In the genomic region with DNA sequence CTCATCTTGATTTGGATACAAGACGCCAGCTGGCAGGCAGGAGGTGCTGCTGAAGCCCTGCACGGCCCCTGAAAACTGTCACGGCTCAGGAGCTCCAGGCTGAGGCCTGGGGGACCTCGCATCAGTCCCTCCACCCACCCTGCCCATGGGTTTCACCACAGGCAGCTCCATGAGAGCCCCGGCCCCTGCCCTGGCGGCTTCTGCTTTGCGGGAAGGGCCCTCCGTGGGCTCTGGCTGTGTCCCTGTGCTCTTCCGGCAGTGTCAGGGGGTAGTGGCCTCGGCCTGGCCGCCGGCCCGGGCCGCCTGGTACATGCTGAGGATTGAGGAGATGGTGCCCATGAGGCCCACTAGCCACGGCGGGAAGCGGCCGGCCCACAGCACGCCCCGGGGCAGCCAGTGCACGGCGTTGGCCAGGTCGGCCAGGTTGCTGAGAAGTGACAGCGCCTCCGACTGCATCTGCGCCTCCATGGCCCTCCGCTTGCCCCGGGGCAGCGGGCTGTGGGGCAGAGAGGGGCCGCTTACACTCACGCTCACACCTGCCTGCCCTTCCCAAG, we compare ENCODE assay signal across 28 cellular contexts. TPM values are rescaled to one million over a fixed set of nuclear protein-coding genes. Genes with fewer than 3 reads are reported as not detected.
A peak's percentile ranks its signal among the peaks of the same experiment; 100 is the strongest.
DNase-seq lines count a peak whose midpoint lies in the region; ATAC-seq, FAIRE-seq and TF ChIP-seq lines count a peak whose summit lies in the region.
"Had no signal": no experiment of that assay in that cellular context is flagged by ENCODE, and none has a peak within 500 bp of the region (broad histone marks: within the 10 kb centered on the region; RNA-seq: fewer than 3 reads in every experiment).

No MANE protein-coding gene starts in this region.

- H3K4me1 ChIP-seq in SK-N-SH (ENCODE audit: control insufficient read depth in 1 of 2, insufficient read depth in 2 of 2, low read depth in 1 of 2, low read length in 1 of 2) = peaks cover 0 to 15% of the 10 kb centered on the region in 2 experiments; a peak in 1 of 4 replicates
- peaks cover 16% of the 10 kb centered on the region for H3K4me1 ChIP-seq in HepG2 (ENCODE audit: insufficient read depth, low read length)
- H3K4me1 ChIP-seq in right cardiac atrium (ENCODE audit: control insufficient read depth, insufficient read depth, low read length) = no peaks in the 10 kb centered on the region
- H3K4me1 ChIP-seq: ascending aorta, Caco-2, neural progenitor cell had no signal

- ATAC-seq in SK-N-SH treated with all-trans-retinoic acid at 6 μM for 48 hours (no peak), HepG2 (no peak; the same call in 1 of the 3 replicates), right cardiac atrium (no peak), GM18520 (IDR thresholded peaks at IDR 0.05; ENCODE audit: unreplicated experiment) (no peak)
- ATAC-seq: stimulated activated naive CD8-positive, alpha-beta T cell treated with anti-CD3 and anti-CD28 coated beads, Interleukin-15, Interleukin-2, amounts not matched to agents 100 U/mL and 50 U/mL, for 24 hours had no signal

- in situ Hi-C loops in HepG2 (cut with HindIII; ENCODE audit: extremely low pct_ligation_motif_present, low pct_unique_long_range_greater_than_20kb) = no loop called here

- H3K9ac ChIP-seq in SK-N-SH = no peak overlapping the region
- no peak overlapping the region for H3K9ac ChIP-seq in HepG2 (ENCODE audit: insufficient read depth, low read depth, low read length)
- H3K9ac ChIP-seq: neural progenitor cell had no signal

- CTCF ChIA-PET in SK-N-SH (lab: Yijun Ruan, JAX) (interaction anchor here (1.0 kb wide), 1 partner anchor 20 kb away, joined by 3 read pairs; no protein-coding TSS in a partner anchor), HepG2 (lab: Yijun Ruan, JAX; ENCODE audit: low intra/inter-chr PET ratio, low total read pairs) (no interaction called here)

- TF ChIP-seq EP300 in SK-N-SH (IDR thresholded peaks at IDR 0.05; ENCODE audit: borderline replicate concordance in 1 of 2, low read depth in 1 of 2, low read length in 1 of 2) (no peak), HepG2 (IDR thresholded peaks at IDR 0.05; ENCODE audit: low read depth in 2 of 2, low read length in 2 of 2) (no peak), HepG2 (CRISPR knock-in tag; IDR thresholded peaks at IDR 0.05; ENCODE audit: borderline replicate concordance) (no peak)

- H3K4me3 ChIP-seq in SK-N-SH (ENCODE audit: low read depth in 2 of 2, low read length in 1 of 2) (no peak overlapping the region), HepG2 (replicated peaks in 1 of 3; ENCODE audit: insufficient read depth in 1 of 3, low read depth in 2 of 3, low read length in 3 of 3) (no peak overlapping the region), right cardiac atrium (ENCODE audit: low read length) (no peak overlapping the region)
- H3K4me3 ChIP-seq: ascending aorta, coronary artery, neural progenitor cell, SK-N-MC had no signal

- H3K4me2 ChIP-seq in SK-N-SH (no peak overlapping the region), HepG2 (ENCODE audit: low read depth, low read length) (no peak overlapping the region)
- H3K4me2 ChIP-seq: neural progenitor cell had no signal

- no peaks in the 10 kb centered on the region for H3F3A ChIP-seq in SK-N-SH (replicated peaks; ENCODE audit: insufficient read depth)

- no peak for TF ChIP-seq CTCF in SK-N-SH (IDR thresholded peaks at IDR 0.05)
- TF ChIP-seq CTCF in HepG2 (CRISPR knock-in tag; IDR thresholded peaks at IDR 0.05) = no peak

- POLR2A ChIA-PET in SK-N-SH (lab: Yijun Ruan, JAX) = no interaction called here
- POLR2A ChIA-PET in HepG2 (lab: Yijun Ruan, JAX) = no interaction called here

- TF ChIP-seq RAD21 in SK-N-SH (IDR thresholded peaks at IDR 0.05; ENCODE audit: low read length) = no peak
- TF ChIP-seq RAD21 in HepG2 (CRISPR knock-in tag; IDR thresholded peaks at IDR 0.05) = no peak

- no peak overlapping the region for H2AFZ ChIP-seq in SK-N-SH (ENCODE audit: low read depth)
- no peak overlapping the region for H2AFZ ChIP-seq in HepG2 (ENCODE audit: low read length)
- H2AFZ ChIP-seq: neural progenitor cell had no signal

- TF ChIP-seq POLR2A in HepG2 (IDR thresholded peaks at IDR 0.05; ENCODE audit: insufficient read depth in 1 of 2, low read depth in 2 of 2, low read length in 2 of 2) = no peak

- H3K9me2 ChIP-seq in SK-N-SH = no peaks in the 10 kb centered on the region

- no TSS peak for BruUV-seq in HepG2 (replicated peaks; lab: Mats Ljungman, UMichigan)

- WGBS in SK-N-SH (ENCODE audit: low lambda C conversion rate) = 94% methylated on average over 11 of the region's 31 CpGs
- 82% methylated on average over 12 of the region's 31 CpGs for WGBS in HepG2 (ENCODE audit: low lambda C conversion rate)
- 85% methylated on average over 31 of the region's 31 CpGs for WGBS in right cardiac atrium

- H3K79me2 ChIP-seq in SK-N-SH (ENCODE audit: insufficient read depth) = no peaks in the 10 kb centered on the region
- H3K79me2 ChIP-seq in HepG2 (ENCODE audit: insufficient read depth, low read length) = no peaks in the 10 kb centered on the region

- H3K27ac ChIP-seq in SK-N-SH (ENCODE audit: low read depth in 2 of 2, low read length in 1 of 2) (no peak overlapping the region), HepG2 (ENCODE audit: extremely low read length, insufficient read depth, low read length) (no peak overlapping the region), right cardiac atrium (ENCODE audit: low read length) (no peak overlapping the region)
- H3K27ac ChIP-seq: ascending aorta, C4-2B, coronary artery, neural progenitor cell, SK-N-MC had no signal

- intact Hi-C loops in HepG2 (cut with micrococcal nuclease; ENCODE audit: unreplicated experiment) = no loop called here
- intact Hi-C loops in right cardiac atrium (cut with DNase I) = no loop called here

- H3K27me3 ChIP-seq in SK-N-SH (ENCODE audit: insufficient read depth) (no peaks in the 10 kb centered on the region), HepG2 (ENCODE audit: control insufficient read depth in 1 of 2, insufficient read depth in 2 of 2, low read length in 2 of 2) (no peaks in the 10 kb centered on the region), right cardiac atrium (ENCODE audit: control insufficient read depth, insufficient read depth) (no peaks in the 10 kb centered on the region)
- H3K27me3 ChIP-seq: ascending aorta, neural progenitor cell had no signal

- DNase-seq in SK-N-SH = peak; percentile 23
- DNase-seq in HepG2 (ENCODE audit: low spot score) = no peak
- no peak for DNase-seq in effector CD4-positive, alpha-beta T cell
- no peak for DNase-seq in right cardiac atrium
- DNase-seq: 8988T; activated CD4-positive, alpha-beta T cell treated with anti-CD3 and anti-CD28 coated beads, Interleukin-2, amount 50 U/mL, for 48 hours; activated CD4-positive, CD25-positive, alpha-beta regulatory T cell treated with anti-CD3 and anti-CD28 coated beads, Interleukin-2, amount 50 U/mL, for 72 hours; activated T-cell treated with anti-CD3 and anti-CD28 coated beads, Interleukin-2, amount 50 U/mL, for 72 hours; Caco-2; DMS53; hypothalamus; immature natural killer cell; left cardiac atrium; mammary epithelial cell; NCI-H1105; NCI-H2029; NCI-H524 treated with DMSO at 0.1 percent for 48 hours; NK-92 treated with Interleukin-12 subunit alpha and Interleukin-12 subunit beta, amount 100 ng/mL, for 24 hours; small intestine; stimulated activated naive CD8-positive, alpha-beta T cell treated with anti-CD3 and anti-CD28 coated beads, Interleukin-15, Interleukin-2, amounts not matched to agents 100 U/mL and 50 U/mL, for 24 hours had no signal

- FAIRE-seq in HepG2 (lab: Jason Lieb, UNC) = no peak
- FAIRE-seq: G401.6, small intestine had no signal

- H3K36me3 ChIP-seq in SK-N-SH (replicated peaks in 1 of 2; ENCODE audit: control insufficient read depth in 1 of 2, insufficient read depth in 2 of 2, low read length in 1 of 2) (peaks cover 0 to 1% of the 10 kb centered on the region in 2 experiments), HepG2 (replicated peaks in 1 of 2; ENCODE audit: control insufficient read depth in 1 of 2, insufficient read depth in 2 of 2, low read length in 2 of 2) (no peaks in the 10 kb centered on the region)
- H3K36me3 ChIP-seq: neural progenitor cell had no signal

- H4K20me1 ChIP-seq in SK-N-SH (ENCODE audit: insufficient read depth) (no peaks in the 10 kb centered on the region), HepG2 (ENCODE audit: insufficient read depth, low read length) (no peaks in the 10 kb centered on the region)

- H3K9me3 ChIP-seq in SK-N-SH (no peaks in the 10 kb centered on the region), HepG2 (ENCODE audit: low read length) (no peaks in the 10 kb centered on the region), right cardiac atrium (ENCODE audit: control insufficient read depth, low read length) (no peaks in the 10 kb centered on the region)
- H3K9me3 ChIP-seq: ascending aorta, Caco-2 had no signal

RNA-seq across cellular contexts. Expression of a gene that starts 11.8 kb away (rescaled TPM):
- polyA plus RNA-seq in SK-N-SH (2012; rRNA removed) (6.1 and 6.4 TPM in 2 replicates), HepG2 (2011; rRNA removed) (not detected in 2 replicates), right cardiac atrium (3.2 TPM)
- polyA plus RNA-seq in SK-N-SH (2012; cell fraction: cytosol; rRNA removed) = 3.9 and 5.3 TPM in 2 replicates
- polyA plus RNA-seq in SK-N-SH (2012; cell fraction: nucleus; rRNA removed) = 5.7 and 8.6 TPM in 2 replicates
- total RNA-seq in HepG2 (2016; rRNA removed; fragmentation: Illumina TruSeq; extraction: Trizol) (not detected in 2 replicates), right cardiac atrium (1 to 10 TPM; 1.5 to 2.5 (median 2.3) TPM)
- total RNA-seq in HepG2 (2016; cell fraction: cytosol; rRNA removed; fragmentation: Illumina TruSeq; extraction: Trizol; ENCODE audit: low read depth) = not detected in 2 replicates
- not detected in 2 replicates for total RNA-seq in HepG2 (2016; cell fraction: insoluble cytoplasmic fraction; rRNA removed; fragmentation: Illumina TruSeq; extraction: Trizol)
- total RNA-seq in HepG2 (2016; cell fraction: membrane; rRNA removed; fragmentation: Illumina TruSeq; extraction: Trizol) = not detected in 2 replicates
- total RNA-seq in HepG2 (2016; cell fraction: nucleus; rRNA removed; fragmentation: Illumina TruSeq; extraction: Trizol) = not detected in 2 replicates
- polyA plus RNA-seq in HepG2 (2011; cell fraction: cytosol; rRNA removed) = 0.07 TPM in 1 of 2 replicates, not detected in the other
- 0.12 and 0.16 TPM in 2 replicates for polyA plus RNA-seq in HepG2 (2011; cell fraction: nucleus; rRNA removed)
- not detected in 2 replicates for polyA plus RNA-seq in HepG2 (2012)
- not detected in 2 replicates for polyA plus RNA-seq in HepG2 (2016; cell fraction: cytosol; fragmentation: Illumina TruSeq; extraction: Trizol; ENCODE audit: low read depth)
- not detected in 2 replicates for polyA plus RNA-seq in HepG2 (2016; cell fraction: insoluble cytoplasmic fraction; fragmentation: Illumina TruSeq; extraction: Trizol; ENCODE audit: low read depth)
- polyA plus RNA-seq in HepG2 (2016; cell fraction: membrane; fragmentation: Illumina TruSeq; extraction: Trizol; ENCODE audit: low read depth) = not detected in 2 replicates
- polyA plus RNA-seq in HepG2 (2016; cell fraction: nucleus; fragmentation: Illumina TruSeq; extraction: Trizol; ENCODE audit: insufficient read depth, low read depth) = not detected in 2 replicates
- polyA minus RNA-seq in HepG2 (2011; rRNA and poly(A)+ RNA removed; ENCODE audit: low replicate concordance) = 1.4 TPM in 1 of 2 replicates, not detected in the other
- polyA minus RNA-seq in HepG2 (2011; cell fraction: cytosol; rRNA and poly(A)+ RNA removed) = not detected in 2 replicates
- polyA minus RNA-seq in HepG2 (2011; cell fraction: nucleus; rRNA and poly(A)+ RNA removed) = not detected in 2 replicates
- total RNA-seq: ascending aorta had no signal

RNA-seq across cellular contexts. Expression of a gene that starts 38.9 kb away (rescaled TPM):
- polyA plus RNA-seq in SK-N-SH (2012; rRNA removed) = 29.7 and 49.3 TPM in 2 replicates
- polyA plus RNA-seq in SK-N-SH (2012; cell fraction: cytosol; rRNA removed) = 21.6 and 32.0 TPM in 2 replicates
- polyA plus RNA-seq in SK-N-SH (2012; cell fraction: nucleus; rRNA removed) = 28.1 and 53.6 TPM in 2 replicates
- total RNA-seq in HepG2 (2016; rRNA removed; fragmentation: Illumina TruSeq; extraction: Trizol) = 6.4 and 9.1 TPM in 2 replicates
- total RNA-seq in HepG2 (2016; cell fraction: cytosol; rRNA removed; fragmentation: Illumina TruSeq; extraction: Trizol; ENCODE audit: low read depth) = 29.8 and 30.7 TPM in 2 replicates
- total RNA-seq in HepG2 (2016; cell fraction: insoluble cytoplasmic fraction; rRNA removed; fragmentation: Illumina TruSeq; extraction: Trizol) = 7.4 and 8.8 TPM in 2 replicates
- total RNA-seq in HepG2 (2016; cell fraction: membrane; rRNA removed; fragmentation: Illumina TruSeq; extraction: Trizol) = 40.6 and 43.0 TPM in 2 replicates
- 4.2 and 4.8 TPM in 2 replicates for total RNA-seq in HepG2 (2016; cell fraction: nucleus; rRNA removed; fragmentation: Illumina TruSeq; extraction: Trizol)
- polyA plus RNA-seq in HepG2 (2011; rRNA removed) = 36.3 and 37.0 TPM in 2 replicates
- 27.2 and 34.8 TPM in 2 replicates for polyA plus RNA-seq in HepG2 (2011; cell fraction: cytosol; rRNA removed)
- polyA plus RNA-seq in HepG2 (2011; cell fraction: nucleus; rRNA removed) = 16.8 and 18.8 TPM in 2 replicates
- polyA plus RNA-seq in HepG2 (2012) = 18.3 and 24.5 TPM in 2 replicates
- polyA plus RNA-seq in HepG2 (2016; cell fraction: cytosol; fragmentation: Illumina TruSeq; extraction: Trizol; ENCODE audit: low read depth) = 89.1 and 102 TPM in 2 replicates
- polyA plus RNA-seq in HepG2 (2016; cell fraction: insoluble cytoplasmic fraction; fragmentation: Illumina TruSeq; extraction: Trizol; ENCODE audit: low read depth) = 21.6 and 26.7 TPM in 2 replicates
- 106 and 124 TPM in 2 replicates for polyA plus RNA-seq in HepG2 (2016; cell fraction: membrane; fragmentation: Illumina TruSeq; extraction: Trizol; ENCODE audit: low read depth)
- polyA plus RNA-seq in HepG2 (2016; cell fraction: nucleus; fragmentation: Illumina TruSeq; extraction: Trizol; ENCODE audit: insufficient read depth, low read depth) = 18.5 and 20.8 TPM in 2 replicates
- polyA minus RNA-seq in HepG2 (2011; rRNA and poly(A)+ RNA removed; ENCODE audit: low replicate concordance) = 17.5 and 24.9 TPM in 2 replicates
- polyA minus RNA-seq in HepG2 (2011; cell fraction: cytosol; rRNA and poly(A)+ RNA removed) = 11.3 and 15.3 TPM in 2 replicates
- polyA minus RNA-seq in HepG2 (2011; cell fraction: nucleus; rRNA and poly(A)+ RNA removed) = 2.2 and 3.4 TPM in 2 replicates
- total RNA-seq in right cardiac atrium = 100 to 1,000 TPM; 101 to 120 (median 115) TPM
- polyA plus RNA-seq in right cardiac atrium = 143 TPM

RNA-seq across cellular contexts. Expression of a gene that starts 45.4 kb away (rescaled TPM):
- polyA plus RNA-seq in SK-N-SH (2012; rRNA removed) (28.4 and 28.9 TPM in 2 replicates), HepG2 (2011; rRNA removed) (11.6 and 15.7 TPM in 2 replicates), right cardiac atrium (20.7 TPM)
- 10.6 and 12.9 TPM in 2 replicates for polyA plus RNA-seq in SK-N-SH (2012; cell fraction: cytosol; rRNA removed)
- polyA plus RNA-seq in SK-N-SH (2012; cell fraction: nucleus; rRNA removed) = 65.9 and 69.2 TPM in 2 replicates
- total RNA-seq in HepG2 (2016; rRNA removed; fragmentation: Illumina TruSeq; extraction: Trizol) (1.9 and 3.4 TPM in 2 replicates), right cardiac atrium (10 to 100 TPM; 19.5 to 24.4 (median 21.8) TPM)
- 3.4 and 4.1 TPM in 2 replicates for total RNA-seq in HepG2 (2016; cell fraction: cytosol; rRNA removed; fragmentation: Illumina TruSeq; extraction: Trizol; ENCODE audit: low read depth)
- total RNA-seq in HepG2 (2016; cell fraction: insoluble cytoplasmic fraction; rRNA removed; fragmentation: Illumina TruSeq; extraction: Trizol) = 1.8 and 4.3 TPM in 2 replicates
- total RNA-seq in HepG2 (2016; cell fraction: membrane; rRNA removed; fragmentation: Illumina TruSeq; extraction: Trizol) = 2.4 and 3.4 TPM in 2 replicates
- total RNA-seq in HepG2 (2016; cell fraction: nucleus; rRNA removed; fragmentation: Illumina TruSeq; extraction: Trizol) = 3.8 and 4.3 TPM in 2 replicates
- polyA plus RNA-seq in HepG2 (2011; cell fraction: cytosol; rRNA removed) = 6.4 and 7.4 TPM in 2 replicates
- polyA plus RNA-seq in HepG2 (2011; cell fraction: nucleus; rRNA removed) = 29.1 and 39.0 TPM in 2 replicates
- polyA plus RNA-seq in HepG2 (2012) = 3.4 and 4.8 TPM in 2 replicates
- polyA plus RNA-seq in HepG2 (2016; cell fraction: cytosol; fragmentation: Illumina TruSeq; extraction: Trizol; ENCODE audit: low read depth) = 2.3 and 3.2 TPM in 2 replicates
- polyA plus RNA-seq in HepG2 (2016; cell fraction: insoluble cytoplasmic fraction; fragmentation: Illumina TruSeq; extraction: Trizol; ENCODE audit: low read depth) = 2.9 and 3.5 TPM in 2 replicates
- 3.3 and 3.4 TPM in 2 replicates for polyA plus RNA-seq in HepG2 (2016; cell fraction: membrane; fragmentation: Illumina TruSeq; extraction: Trizol; ENCODE audit: low read depth)
- polyA plus RNA-seq in HepG2 (2016; cell fraction: nucleus; fragmentation: Illumina TruSeq; extraction: Trizol; ENCODE audit: insufficient read depth, low read depth) = 16.6 and 21.1 TPM in 2 replicates
- polyA minus RNA-seq in HepG2 (2011; rRNA and poly(A)+ RNA removed; ENCODE audit: low replicate concordance) = 19.2 and 110 TPM in 2 replicates
- 2.4 and 4.4 TPM in 2 replicates for polyA minus RNA-seq in HepG2 (2011; cell fraction: cytosol; rRNA and poly(A)+ RNA removed)
- polyA minus RNA-seq in HepG2 (2011; cell fraction: nucleus; rRNA and poly(A)+ RNA removed) = 4.8 and 5.9 TPM in 2 replicates

RNA-seq across cellular contexts. Expression of a gene that starts 58.5 kb away (rescaled TPM):
- 40.5 and 90.5 TPM in 2 replicates for polyA plus RNA-seq in SK-N-SH (2012; rRNA removed)
- 24.6 and 35.9 TPM in 2 replicates for polyA plus RNA-seq in SK-N-SH (2012; cell fraction: cytosol; rRNA removed)
- polyA plus RNA-seq in SK-N-SH (2012; cell fraction: nucleus; rRNA removed) = 203 and 312 TPM in 2 replicates
- total RNA-seq in HepG2 (2016; rRNA removed; fragmentation: Illumina TruSeq; extraction: Trizol) = 11.1 and 28.2 TPM in 2 replicates
- 6.7 and 9.9 TPM in 2 replicates for total RNA-seq in HepG2 (2016; cell fraction: cytosol; rRNA removed; fragmentation: Illumina TruSeq; extraction: Trizol; ENCODE audit: low read depth)
- total RNA-seq in HepG2 (2016; cell fraction: insoluble cytoplasmic fraction; rRNA removed; fragmentation: Illumina TruSeq; extraction: Trizol) = 7.3 and 24.9 TPM in 2 replicates
- 9.5 and 10.2 TPM in 2 replicates for total RNA-seq in HepG2 (2016; cell fraction: membrane; rRNA removed; fragmentation: Illumina TruSeq; extraction: Trizol)
- 39.4 and 51.4 TPM in 2 replicates for total RNA-seq in HepG2 (2016; cell fraction: nucleus; rRNA removed; fragmentation: Illumina TruSeq; extraction: Trizol)
- polyA plus RNA-seq in HepG2 (2011; rRNA removed) = 24.9 and 28.4 TPM in 2 replicates
- polyA plus RNA-seq in HepG2 (2011; cell fraction: cytosol; rRNA removed) = 8.4 and 14.6 TPM in 2 replicates
- polyA plus RNA-seq in HepG2 (2011; cell fraction: nucleus; rRNA removed) = 192 and 272 TPM in 2 replicates
- 22.0 and 47.4 TPM in 2 replicates for polyA plus RNA-seq in HepG2 (2012)
- polyA plus RNA-seq in HepG2 (2016; cell fraction: cytosol; fragmentation: Illumina TruSeq; extraction: Trizol; ENCODE audit: low read depth) = 4.0 and 4.8 TPM in 2 replicates
- 9.1 and 14.0 TPM in 2 replicates for polyA plus RNA-seq in HepG2 (2016; cell fraction: insoluble cytoplasmic fraction; fragmentation: Illumina TruSeq; extraction: Trizol; ENCODE audit: low read depth)
- 4.9 and 7.2 TPM in 2 replicates for polyA plus RNA-seq in HepG2 (2016; cell fraction: membrane; fragmentation: Illumina TruSeq; extraction: Trizol; ENCODE audit: low read depth)
- polyA plus RNA-seq in HepG2 (2016; cell fraction: nucleus; fragmentation: Illumina TruSeq; extraction: Trizol; ENCODE audit: insufficient read depth, low read depth) = 115 and 120 TPM in 2 replicates
- 20.0 and 49.5 TPM in 2 replicates for polyA minus RNA-seq in HepG2 (2011; rRNA and poly(A)+ RNA removed; ENCODE audit: low replicate concordance)
- polyA minus RNA-seq in HepG2 (2011; cell fraction: cytosol; rRNA and poly(A)+ RNA removed) = 21.5 and 23.2 TPM in 2 replicates
- 37.4 and 52.5 TPM in 2 replicates for polyA minus RNA-seq in HepG2 (2011; cell fraction: nucleus; rRNA and poly(A)+ RNA removed)
- total RNA-seq in right cardiac atrium = 10 to 100 TPM; 53.4 to 70.9 (median 65.4) TPM
- 33.5 TPM for polyA plus RNA-seq in right cardiac atrium
